ENCODE assay signal across 8 cellular contexts in the genomic region with DNA sequence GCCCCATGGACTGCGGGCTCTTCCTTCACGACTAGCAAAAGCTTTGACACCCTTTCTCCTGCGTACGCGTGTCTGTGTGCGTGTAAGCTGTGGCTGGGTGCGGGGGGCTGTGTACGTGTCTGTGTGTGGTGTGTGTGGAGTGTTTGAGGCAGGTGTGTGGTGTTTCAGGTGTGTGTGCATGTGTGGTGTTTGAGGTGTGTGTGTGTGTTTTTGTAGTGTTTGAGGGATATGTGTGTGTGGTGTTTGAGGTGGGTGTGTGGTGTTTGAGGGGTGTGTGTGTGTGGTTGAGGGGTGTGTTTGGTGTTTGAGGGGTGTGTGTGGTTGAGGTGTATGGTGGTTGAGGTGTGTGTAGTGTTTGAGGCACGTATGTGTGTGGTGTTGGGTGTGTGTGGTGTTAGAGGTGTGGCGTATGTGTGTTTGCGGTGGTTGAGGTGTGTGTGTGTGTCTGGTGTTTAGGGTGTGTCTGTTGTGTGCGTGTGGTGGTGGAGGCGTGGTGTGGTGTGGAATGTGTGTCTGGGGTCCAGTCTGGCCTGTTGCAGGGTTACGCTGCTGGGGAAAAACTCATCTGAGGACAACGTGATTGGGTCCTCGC. TPM values are rescaled to one million over a fixed set of nuclear protein-coding genes. Genes with fewer than 3 reads are reported as not detected.
DNase-seq lines count a peak whose midpoint lies in the region; ATAC-seq and TF ChIP-seq lines count a peak whose summit lies in the region.

No MANE protein-coding gene starts in this region.

- H3K4me1 Mint-ChIP-seq in T-helper 1 cell treated with Interleukin-12 subunit alpha and Interleukin-12 subunit beta and Interleukin-4 antibody, amounts not matched to agents 30 μg/mL and 1 μg/mL, for 36 hours (ENCODE audit: low read depth) = peaks cover 11% of the 10 kb centered on the region
- peaks cover 24% of the 10 kb centered on the region for H3K4me1 Mint-ChIP-seq in glutamatergic neuron (ENCODE audit: low read depth, unreplicated experiment)

- ATAC-seq in GM19351 (IDR thresholded peaks at IDR 0.05; ENCODE audit: unreplicated experiment) (peak; percentile 14), GM18870 (IDR thresholded peaks at IDR 0.05; ENCODE audit: unreplicated experiment) (no peak)

- peaks cover 6% of the 10 kb centered on the region for H3K36me3 Mint-ChIP-seq in T-helper 1 cell treated with Interleukin-12 subunit alpha and Interleukin-12 subunit beta and Interleukin-4 antibody, amounts not matched to agents 30 μg/mL and 1 μg/mL, for 36 hours (ENCODE audit: low read depth)
- H3K36me3 Mint-ChIP-seq in glutamatergic neuron (ENCODE audit: unreplicated experiment) = no peaks in the 10 kb centered on the region

- H3K27me3 Mint-ChIP-seq in T-helper 1 cell treated with Interleukin-12 subunit alpha and Interleukin-12 subunit beta and Interleukin-4 antibody, amounts not matched to agents 30 μg/mL and 1 μg/mL, for 36 hours (ENCODE audit: low read depth) = peaks cover 1% of the 10 kb centered on the region
- H3K27me3 Mint-ChIP-seq in glutamatergic neuron (ENCODE audit: unreplicated experiment) = peaks cover 6% of the 10 kb centered on the region

- no peak for TF ChIP-seq CTCF in glutamatergic neuron (IDR thresholded peaks at IDR 0.05; ENCODE audit: partially characterized antibody, unreplicated experiment)

- H3K4me3 ChIP-seq in skin epidermis = peak overlapping the region; percentile 61 to 92 (median 74)

- intact Hi-C loops in posterior vena cava (cut with DNase I) = no loop called here

- DNase-seq in glutamatergic neuron (no peak), posterior vena cava (ENCODE audit: low spot score) (no peak), C1 segment of cervical spinal cord (lab: John Stamatoyannopoulos, UW) (no peak), NCI-H510A treated with DMSO at 0.1 percent for 48 hours (lab: John Stamatoyannopoulos, UW) (no peak)

- no peaks in the 10 kb centered on the region for H3K9me3 Mint-ChIP-seq in T-helper 1 cell treated with Interleukin-12 subunit alpha and Interleukin-12 subunit beta and Interleukin-4 antibody, amounts not matched to agents 30 μg/mL and 1 μg/mL, for 36 hours
- no peaks in the 10 kb centered on the region for H3K9me3 Mint-ChIP-seq in glutamatergic neuron (ENCODE audit: unreplicated experiment)

- peak overlapping the region in 20 of 21 experiments; percentile 45 to 92 (median 84) for H3K27ac ChIP-seq in skin epidermis

- H3K27ac Mint-ChIP-seq in T-helper 1 cell treated with Interleukin-12 subunit alpha and Interleukin-12 subunit beta and Interleukin-4 antibody, amounts not matched to agents 30 μg/mL and 1 μg/mL, for 36 hours = peak overlapping the region; percentile 46
- peak overlapping the region; percentile 68 for H3K27ac Mint-ChIP-seq in glutamatergic neuron (ENCODE audit: unreplicated experiment)

- H3K4me3 Mint-ChIP-seq in T-helper 1 cell treated with Interleukin-12 subunit alpha and Interleukin-12 subunit beta and Interleukin-4 antibody, amounts not matched to agents 30 μg/mL and 1 μg/mL, for 36 hours = peak overlapping the region; percentile 86
- peak overlapping the region; percentile 90 for H3K4me3 Mint-ChIP-seq in glutamatergic neuron (ENCODE audit: unreplicated experiment)

RNA-seq across cellular contexts. Expression of a gene that starts 0.7 kb away (rescaled TPM):
- 65.7 TPM for total RNA-seq in glutamatergic neuron (ENCODE audit: unreplicated experiment)
- total RNA-seq in posterior vena cava = 10 to 100 TPM; 21.8 to 29.4 TPM

RNA-seq across cellular contexts. Expression of a gene that starts 28.0 kb away (rescaled TPM):
- total RNA-seq in glutamatergic neuron (ENCODE audit: unreplicated experiment) (143 TPM), posterior vena cava (under 1 TPM; 0.24 to 0.56 TPM)

RNA-seq across cellular contexts. Expression of a gene that starts 44.0 kb away (rescaled TPM):
- 20.4 TPM for total RNA-seq in glutamatergic neuron (ENCODE audit: unreplicated experiment)
- 10 to 100 TPM; 24.2 to 34.4 TPM for total RNA-seq in posterior vena cava

RNA-seq across cellular contexts. Expression of a gene that starts 46.0 kb away (rescaled TPM):
- total RNA-seq in glutamatergic neuron (ENCODE audit: unreplicated experiment) = 147 TPM
- total RNA-seq in posterior vena cava = 10 to 100 TPM; 30.1 to 31.6 TPM

RNA-seq across cellular contexts. Expression of a gene that starts 50.4 kb away (rescaled TPM):
- total RNA-seq in glutamatergic neuron (ENCODE audit: unreplicated experiment) (118 TPM), posterior vena cava (1 to 10 TPM; 6.0 to 8.1 TPM)

Comparison
In these comparisons a context has a peak if more than half of its experiments do, and no peak if none do; other contexts are left out.
1. RNA of a gene that starts 28.0 kb away (total RNA-seq): 143 TPM in glutamatergic neuron (single experiment); 0.24 to 0.56 TPM in posterior vena cava; every median in the first group is over 10 times any median in the second.